12 cellular contexts compared by ENCODE assay signal in genomic region chr5:100574716-100575115, GRCh38. TPM values are rescaled to one million over a fixed set of nuclear protein-coding genes. Genes with fewer than 3 reads are reported as not detected.
DNase-seq lines count a peak whose midpoint lies in the region; ATAC-seq and TF ChIP-seq lines count a peak whose summit lies in the region.
"Had no signal": no experiment of that assay in that cellular context is flagged by ENCODE, and none has a peak within 500 bp of the region (broad histone marks: within the 10 kb centered on the region; RNA-seq: fewer than 3 reads in every experiment).

No MANE protein-coding gene starts in this region.

- H3K9me3 ChIP-seq in colonic mucosa (no peaks in the 10 kb centered on the region), subcutaneous abdominal adipose tissue (ENCODE audit: control insufficient read depth in 5 of 5, low read length in 5 of 5) (no peaks in the 10 kb centered on the region)
- H3K9me3 ChIP-seq: Caco-2, HAP-1 had no signal

- no peak for TF ChIP-seq CTCF in colonic mucosa (IDR thresholded peaks at IDR 0.05)

- H3K36me3 ChIP-seq in colonic mucosa (no peaks in the 10 kb centered on the region), subcutaneous abdominal adipose tissue (ENCODE audit: control insufficient read depth in 5 of 5, insufficient read depth in 5 of 5, low read length in 5 of 5) (no peaks in the 10 kb centered on the region)
- H3K36me3 ChIP-seq: HAP-1 had no signal

- H3K4me1 ChIP-seq in colonic mucosa (no peaks in the 10 kb centered on the region), subcutaneous abdominal adipose tissue (ENCODE audit: control insufficient read depth in 5 of 5, insufficient read depth in 5 of 5, low read length in 5 of 5) (peaks cover 0 to 6% (median 0%) of the 10 kb centered on the region in 5 donors)
- H3K4me1 ChIP-seq: Caco-2, HAP-1 had no signal

- ATAC-seq in HG02973 (IDR thresholded peaks at IDR 0.05; ENCODE audit: unreplicated experiment) = no peak

- DNase-seq in LHCN-M2 (ENCODE audit: low read depth) (peak; percentile 74), colonic mucosa (no peak), myocyte (ENCODE audit: low read depth) (peak; percentile 73), CD1c-positive myeloid dendritic cell (ENCODE audit: extremely low spot score) (no peak)
- DNase-seq: Caco-2; CD4-positive, CD25-positive, alpha-beta regulatory T cell; CD8-positive, alpha-beta memory T cell; GM23248 had no signal

- H3K9ac ChIP-seq in colonic mucosa (ENCODE audit: low read depth in 2 of 2, low read length in 2 of 2) = no peak overlapping the region
- no peak overlapping the region for H3K9ac ChIP-seq in subcutaneous abdominal adipose tissue (ENCODE audit: low read length in 5 of 5)
- H3K9ac ChIP-seq: BLaER1 treated with 17β-estradiol and CSF1 and Interleukin-3, amounts not matched to agents 10 nM and 100 nM; GM23248 had no signal

- H3K4me3 ChIP-seq in colonic mucosa (no peak overlapping the region), subcutaneous abdominal adipose tissue (ENCODE audit: low read depth in 1 of 5, low read length in 5 of 5) (no peak overlapping the region)
- H3K4me3 ChIP-seq: BLaER1 treated with 17β-estradiol and CSF1 and Interleukin-3, amounts not matched to agents 10 nM and 100 nM; GM23248; HAP-1 had no signal

- H3K27me3 ChIP-seq in colonic mucosa (no peaks in the 10 kb centered on the region), subcutaneous abdominal adipose tissue (ENCODE audit: control insufficient read depth in 5 of 5, insufficient read depth in 4 of 5, low read length in 5 of 5) (no peaks in the 10 kb centered on the region)
- H3K27me3 ChIP-seq: BLaER1 treated with 17β-estradiol and CSF1 and Interleukin-3, amounts not matched to agents 10 nM and 100 nM had no signal

- intact Hi-C loops in colonic mucosa (cut with DNase I) = no loop called here

- H3K27ac ChIP-seq in colonic mucosa (peak overlapping the region; percentile 21), subcutaneous abdominal adipose tissue (ENCODE audit: low read depth, low read length) (peak overlapping the region; percentile 6)
- H3K27ac ChIP-seq: BLaER1 treated with 17β-estradiol and CSF1 and Interleukin-3, amounts not matched to agents 10 nM and 100 nM; GM23248 had no signal

RNA-seq across cellular contexts. Expression of gene FAM174A, which starts 39.5 kb away (rescaled TPM):
- total RNA-seq in LHCN-M2 (2014; rRNA removed) (29.2 and 39.8 TPM in 2 replicates), colonic mucosa (10 to 100 TPM; 16.4 to 17.6 TPM), myocyte (57.3 and 76.0 TPM in 2 replicates)
- 14.3 TPM for polyA plus RNA-seq in LHCN-M2 (2012)
- polyA plus RNA-seq in myocyte (2012) = 33.9 TPM

Comparison
In these comparisons a context has a peak if more than half of its experiments do, and no peak if none do; other contexts are left out.
1. DNase-seq: peak in LHCN-M2 (single experiment) and myocyte (single experiment); none in colonic mucosa (single experiment) and CD1c-positive myeloid dendritic cell (single experiment).